In genomic region chr6:30678964-30679726, GRCh38 we compare ENCODE assay signal across 1 cellular context.
TF ChIP-seq lines count a peak whose summit lies in the region.

No MANE protein-coding gene starts in this region.

TF ChIP-seq in HEK293, 187 proteins besides CTCF, POLR2A, EP300 and RAD21 (continued from another document):
- TF ChIP-seq ZNF449 (tag by site-specific recombination; IDR thresholded peaks at IDR 0.05) (peak; percentile 65; the same call in 1 of the 2 replicates), ZSCAN30 (tag by site-specific recombination; IDR thresholded peaks at IDR 0.05) (peak; percentile 87; the same call in 1 of the 2 replicates), KLF9 (tag by site-specific recombination; IDR thresholded peaks at IDR 0.05; ENCODE audit: low read depth) (no peak), REPIN1 (tag by site-specific recombination; IDR thresholded peaks at IDR 0.05; ENCODE audit: low read depth) (no peak), ZNF155 (tag by site-specific recombination; IDR thresholded peaks at IDR 0.05) (no peak), ZBTB21 (tag by site-specific recombination; IDR thresholded peaks at IDR 0.05) (no peak), ZNF558 (tag by site-specific recombination; IDR thresholded peaks at IDR 0.05) (no peak), ZNF76 (tag by site-specific recombination; IDR thresholded peaks at IDR 0.05; ENCODE audit: borderline replicate concordance, low read depth) (peak; percentile 67; the same call in 1 of the 2 replicates), ZNF335 (tag by site-specific recombination; conservative IDR thresholded peaks at IDR 0.05) (peak; percentile 64), IKZF3 (tag by site-specific recombination; IDR thresholded peaks at IDR 0.05) (no peak), HOXD13 (CRISPR knock-in tag; IDR thresholded peaks at IDR 0.05; ENCODE audit: borderline replicate concordance) (no peak), ZNF169 (tag by site-specific recombination; IDR thresholded peaks at IDR 0.05) (no peak), ZNF521 (tag by site-specific recombination; IDR thresholded peaks at IDR 0.05) (no peak), ZNF341 (tag by site-specific recombination; IDR thresholded peaks at IDR 0.05; ENCODE audit: low read depth) (peak; percentile 10; the same call in 1 of the 2 replicates), ZNF530 (tag by site-specific recombination; IDR thresholded peaks at IDR 0.05; ENCODE audit: low read depth) (no peak), OVOL3 (tag by site-specific recombination; IDR thresholded peaks at IDR 0.05) (no peak), ZNF433 (tag by site-specific recombination; IDR thresholded peaks at IDR 0.05; ENCODE audit: low read depth) (no peak), GLIS2 (tag by site-specific recombination; IDR thresholded peaks at IDR 0.05) (peak; percentile 13; the same call in 1 of the 2 replicates), KLF17 (tag by site-specific recombination; IDR thresholded peaks at IDR 0.05) (no peak; the same call in 1 of the 2 replicates), ZNF776 (tag by site-specific recombination; IDR thresholded peaks at IDR 0.05; ENCODE audit: borderline replicate concordance) (no peak), SP3 (tag by site-specific recombination; IDR thresholded peaks at IDR 0.05) (no peak; the same call in 1 of the 2 replicates), TRIM28 (IDR thresholded peaks at IDR 0.05; ENCODE audit: borderline replicate concordance, low read length) (no peak), HOXC10 (CRISPR knock-in tag; IDR thresholded peaks at IDR 0.05) (no peak), ZFP41 (tag by site-specific recombination; IDR thresholded peaks at IDR 0.05; ENCODE audit: borderline replicate concordance) (no peak), PATZ1 (tag by site-specific recombination; IDR thresholded peaks at IDR 0.05) (peak; percentile 31), ZNF654 (tag by site-specific recombination; IDR thresholded peaks at IDR 0.05; ENCODE audit: low read depth) (peak; percentile 96), ZBTB1 (tag by site-specific recombination; IDR thresholded peaks at IDR 0.05) (no peak), ZNF514 (tag by site-specific recombination; IDR thresholded peaks at IDR 0.05) (no peak), PRDM10 (tag by site-specific recombination; IDR thresholded peaks at IDR 0.05) (no peak), ZNF670 (tag by site-specific recombination; IDR thresholded peaks at IDR 0.05; ENCODE audit: low read depth) (no peak), ZNF121 (tag by site-specific recombination; IDR thresholded peaks at IDR 0.05) (no peak), ZNF585B (tag by site-specific recombination; IDR thresholded peaks at IDR 0.05) (no peak), ZNF174 (tag by site-specific recombination; IDR thresholded peaks at IDR 0.05) (no peak), ZNF398 (tag by site-specific recombination; IDR thresholded peaks at IDR 0.05) (no peak), ZNF184 (tag by site-specific recombination; IDR thresholded peaks at IDR 0.05) (no peak), RBAK (tag by site-specific recombination; IDR thresholded peaks at IDR 0.05) (no peak), ZNF501 (tag by site-specific recombination; IDR thresholded peaks at IDR 0.05) (no peak), MZF1 (tag by site-specific recombination; IDR thresholded peaks at IDR 0.05; ENCODE audit: borderline replicate concordance) (no peak), ZNF292 (tag by site-specific recombination; IDR thresholded peaks at IDR 0.05; ENCODE audit: borderline replicate concordance, low read depth) (no peak), ZNF274 (IDR thresholded peaks at IDR 0.05; ENCODE audit: low read length) (no peak), ZNF274 (tag by site-specific recombination; IDR thresholded peaks at IDR 0.05; ENCODE audit: borderline replicate concordance) (no peak), ZNF157 (tag by site-specific recombination; IDR thresholded peaks at IDR 0.05) (no peak), ZNF16 (tag by site-specific recombination; IDR thresholded peaks at IDR 0.05; ENCODE audit: low read depth) (no peak), ZNF830 (tag by site-specific recombination; IDR thresholded peaks at IDR 0.05; ENCODE audit: low read depth) (no peak), HOXA7 (CRISPR knock-in tag; IDR thresholded peaks at IDR 0.05; ENCODE audit: borderline replicate concordance) (no peak), ZBTB49 (tag by site-specific recombination; IDR thresholded peaks at IDR 0.05; ENCODE audit: low read depth) (no peak), ATF2 (tag by site-specific recombination; IDR thresholded peaks at IDR 0.05; ENCODE audit: low read depth) (no peak), ZNF704 (tag by site-specific recombination; IDR thresholded peaks at IDR 0.05) (no peak), ZNF391 (tag by site-specific recombination; IDR thresholded peaks at IDR 0.05; ENCODE audit: borderline replicate concordance, low read depth) (no peak)
